Comparison of ENCODE assay signal across 1 cellular context in genomic region chr22:19396934-19397728, GRCh38.
TF ChIP-seq lines count a peak whose summit lies in the region.

No MANE protein-coding gene starts in this region.

TF ChIP-seq in K562, 482 proteins besides CTCF, POLR2A, EP300 and RAD21 (continued from another document and continues in another):
- TF ChIP-seq, protein P1, sequence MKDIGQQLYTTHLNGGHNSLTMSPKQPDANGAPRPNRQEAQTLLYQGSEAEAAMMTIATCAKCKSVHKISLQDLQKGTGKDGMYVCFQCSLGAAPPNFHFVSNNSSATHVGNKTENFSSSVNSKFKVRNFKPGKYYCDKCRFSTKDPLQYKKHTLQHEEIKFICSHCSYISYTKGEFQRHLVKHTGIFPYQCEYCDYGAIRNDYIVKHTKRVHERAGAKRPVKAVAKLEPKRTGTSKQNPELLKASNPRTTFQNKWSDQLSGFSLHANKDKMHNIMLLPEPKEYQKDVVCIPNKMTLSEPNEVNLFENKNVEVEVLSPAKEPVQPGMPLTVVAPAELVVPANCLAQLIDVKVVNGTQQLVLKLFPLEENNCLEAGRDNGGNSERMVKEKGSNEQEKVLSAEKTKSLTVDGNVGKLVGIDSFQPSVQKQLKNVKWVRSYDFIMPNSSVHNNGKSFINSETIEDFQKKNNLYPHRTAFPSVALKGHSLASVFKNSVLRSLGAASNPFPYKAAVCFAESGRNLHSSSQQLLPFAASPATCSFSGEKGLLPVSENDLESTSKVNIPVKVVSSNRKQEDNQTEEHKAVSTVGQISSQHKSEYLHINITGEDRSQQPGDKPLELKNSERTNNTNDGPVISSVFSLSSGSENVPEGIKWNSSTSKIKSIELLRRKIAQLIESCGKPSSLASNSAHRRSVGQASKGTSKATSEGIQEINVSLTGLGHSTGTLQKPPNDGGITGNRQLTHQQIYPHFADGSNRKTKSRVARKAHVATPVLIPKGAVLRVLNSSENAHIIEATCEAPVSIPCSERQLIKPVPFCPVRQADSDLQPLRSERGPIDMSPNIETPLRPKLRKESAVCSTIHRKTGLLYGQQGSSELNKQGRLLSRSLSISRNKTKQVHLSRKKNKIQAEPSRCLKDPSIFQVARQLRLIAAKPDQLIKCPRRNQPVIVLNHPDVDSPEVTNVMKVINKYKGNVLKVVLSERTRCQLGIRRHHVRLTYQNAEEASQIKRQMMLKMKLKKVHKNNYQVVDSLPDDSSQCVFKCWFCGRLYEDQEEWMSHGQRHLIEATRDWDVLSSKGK (CRISPR knock-in tag; IDR thresholded peaks at IDR 0.05), result no peak
- TF ChIP-seq HDAC8 (tag; IDR thresholded peaks at IDR 0.05) (peak; percentile 73; the same call in 1 of the 2 replicates), CBX3 (IDR thresholded peaks at IDR 0.05; ENCODE audit: borderline replicate concordance in 1 of 2, low read length in 2 of 2) (peak; percentile 40 to 82; a peak in 2 of 3 replicates), CBFA2T3 (IDR thresholded peaks at IDR 0.05) (no peak), ADNP (tag; IDR thresholded peaks at IDR 0.05) (no peak), NR4A1 (CRISPR knock-in tag; IDR thresholded peaks at IDR 0.05) (no peak), NR4A1 (tag; IDR thresholded peaks at IDR 0.05) (peak; percentile 78), SAP30 (IDR thresholded peaks at IDR 0.05; ENCODE audit: borderline replicate concordance, insufficient read depth, low read depth, low read length, poor library complexity, severe bottlenecking) (peak; percentile 76), STAG1 (CRISPR knock-in tag; IDR thresholded peaks at IDR 0.05; ENCODE audit: borderline replicate concordance) (no peak), BHLHE40 (IDR thresholded peaks at IDR 0.05; ENCODE audit: low read length) (peak; percentile 84; the same call in 1 of the 2 replicates), TBP (optimal IDR thresholded peaks at IDR 0.05; ENCODE audit: low read depth, low read length) (no peak), GATAD2B (IDR thresholded peaks at IDR 0.05; ENCODE audit: borderline replicate concordance) (peak; percentile 95), ZNF551 (CRISPR knock-in tag; IDR thresholded peaks at IDR 0.05) (no peak), SAFB (IDR thresholded peaks at IDR 0.05; ENCODE audit: borderline replicate concordance, low read depth, low read length) (no peak), SIN3A (IDR thresholded peaks at IDR 0.05; ENCODE audit: borderline replicate concordance in 2 of 2, control insufficient read depth in 1 of 2, low read depth in 2 of 2, low read length in 2 of 2) (no peak), SMAD1 (IDR thresholded peaks at IDR 0.05; ENCODE audit: low read depth, low read length, partially characterized antibody) (no peak), NCOA1 (IDR thresholded peaks at IDR 0.05; ENCODE audit: low read depth) (peak; percentile 90; the same call in 1 of the 2 replicates), SMARCA4 (IDR thresholded peaks at IDR 0.05) (peak; percentile 100), ARID4B (CRISPR knock-in tag; IDR thresholded peaks at IDR 0.05) (no peak), SP2 (IDR thresholded peaks at IDR 0.05; ENCODE audit: extremely low read depth, low read depth, low read length, poor library complexity, severe bottlenecking) (no peak), CCNT2 (IDR thresholded peaks at IDR 0.05; ENCODE audit: borderline replicate concordance, extremely low read depth, insufficient read length, low read depth, low read length) (peak; percentile 98), MEIS2 (IDR thresholded peaks at IDR 0.05; ENCODE audit: partially characterized antibody) (peak; percentile 95), STAT5A (IDR thresholded peaks at IDR 0.05; ENCODE audit: borderline replicate concordance, low read length) (peak; percentile 93), FOXK2 (conservative IDR thresholded peaks at IDR 0.05 in 1 of 2, IDR thresholded peaks at IDR 0.05 in 1 of 2; ENCODE audit: low read depth in 2 of 2) (peak in 1 of 2 experiments; percentile 73), E2F8 (IDR thresholded peaks at IDR 0.05; ENCODE audit: low read depth, partially characterized antibody) (peak; percentile 50), ZNF24 (IDR thresholded peaks at IDR 0.05) (peak; percentile 98), THRAP3 (IDR thresholded peaks at IDR 0.05; ENCODE audit: borderline replicate concordance) (no peak), NR2F6 (CRISPR knock-in tag; IDR thresholded peaks at IDR 0.05) (no peak), SMAD2 (IDR thresholded peaks at IDR 0.05; ENCODE audit: low read depth, low read length) (no peak), PRPF4 (IDR thresholded peaks at IDR 0.05; ENCODE audit: insufficient read depth, low read depth, low read length, poor library complexity, severe bottlenecking) (no peak), FOXJ3 (CRISPR knock-in tag; IDR thresholded peaks at IDR 0.05) (no peak), CUX1 (CRISPR knock-in tag; IDR thresholded peaks at IDR 0.05) (peak; percentile 94; the same call in 1 of the 2 replicates)
- TF ChIP-seq, protein P2, sequence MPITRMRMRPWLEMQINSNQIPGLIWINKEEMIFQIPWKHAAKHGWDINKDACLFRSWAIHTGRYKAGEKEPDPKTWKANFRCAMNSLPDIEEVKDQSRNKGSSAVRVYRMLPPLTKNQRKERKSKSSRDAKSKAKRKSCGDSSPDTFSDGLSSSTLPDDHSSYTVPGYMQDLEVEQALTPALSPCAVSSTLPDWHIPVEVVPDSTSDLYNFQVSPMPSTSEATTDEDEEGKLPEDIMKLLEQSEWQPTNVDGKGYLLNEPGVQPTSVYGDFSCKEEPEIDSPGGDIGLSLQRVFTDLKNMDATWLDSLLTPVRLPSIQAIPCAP (CRISPR knock-in tag; IDR thresholded peaks at IDR 0.05; ENCODE audit: borderline replicate concordance), result no peak
- TF ChIP-seq, protein P3, sequence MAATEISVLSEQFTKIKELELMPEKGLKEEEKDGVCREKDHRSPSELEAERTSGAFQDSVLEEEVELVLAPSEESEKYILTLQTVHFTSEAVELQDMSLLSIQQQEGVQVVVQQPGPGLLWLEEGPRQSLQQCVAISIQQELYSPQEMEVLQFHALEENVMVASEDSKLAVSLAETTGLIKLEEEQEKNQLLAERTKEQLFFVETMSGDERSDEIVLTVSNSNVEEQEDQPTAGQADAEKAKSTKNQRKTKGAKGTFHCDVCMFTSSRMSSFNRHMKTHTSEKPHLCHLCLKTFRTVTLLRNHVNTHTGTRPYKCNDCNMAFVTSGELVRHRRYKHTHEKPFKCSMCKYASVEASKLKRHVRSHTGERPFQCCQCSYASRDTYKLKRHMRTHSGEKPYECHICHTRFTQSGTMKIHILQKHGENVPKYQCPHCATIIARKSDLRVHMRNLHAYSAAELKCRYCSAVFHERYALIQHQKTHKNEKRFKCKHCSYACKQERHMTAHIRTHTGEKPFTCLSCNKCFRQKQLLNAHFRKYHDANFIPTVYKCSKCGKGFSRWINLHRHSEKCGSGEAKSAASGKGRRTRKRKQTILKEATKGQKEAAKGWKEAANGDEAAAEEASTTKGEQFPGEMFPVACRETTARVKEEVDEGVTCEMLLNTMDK (IDR thresholded peaks at IDR 0.05; ENCODE audit: borderline replicate concordance, insufficient read depth, low read depth, low read length, poor library complexity, severe bottlenecking), result no peak
- TF ChIP-seq, protein P4, sequence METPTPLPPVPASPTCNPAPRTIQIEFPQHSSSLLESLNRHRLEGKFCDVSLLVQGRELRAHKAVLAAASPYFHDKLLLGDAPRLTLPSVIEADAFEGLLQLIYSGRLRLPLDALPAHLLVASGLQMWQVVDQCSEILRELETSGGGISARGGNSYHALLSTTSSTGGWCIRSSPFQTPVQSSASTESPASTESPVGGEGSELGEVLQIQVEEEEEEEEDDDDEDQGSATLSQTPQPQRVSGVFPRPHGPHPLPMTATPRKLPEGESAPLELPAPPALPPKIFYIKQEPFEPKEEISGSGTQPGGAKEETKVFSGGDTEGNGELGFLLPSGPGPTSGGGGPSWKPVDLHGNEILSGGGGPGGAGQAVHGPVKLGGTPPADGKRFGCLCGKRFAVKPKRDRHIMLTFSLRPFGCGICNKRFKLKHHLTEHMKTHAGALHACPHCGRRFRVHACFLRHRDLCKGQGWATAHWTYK (CRISPR knock-in tag; IDR thresholded peaks at IDR 0.05), result peak; percentile 75
- TF ChIP-seq, protein P5, sequence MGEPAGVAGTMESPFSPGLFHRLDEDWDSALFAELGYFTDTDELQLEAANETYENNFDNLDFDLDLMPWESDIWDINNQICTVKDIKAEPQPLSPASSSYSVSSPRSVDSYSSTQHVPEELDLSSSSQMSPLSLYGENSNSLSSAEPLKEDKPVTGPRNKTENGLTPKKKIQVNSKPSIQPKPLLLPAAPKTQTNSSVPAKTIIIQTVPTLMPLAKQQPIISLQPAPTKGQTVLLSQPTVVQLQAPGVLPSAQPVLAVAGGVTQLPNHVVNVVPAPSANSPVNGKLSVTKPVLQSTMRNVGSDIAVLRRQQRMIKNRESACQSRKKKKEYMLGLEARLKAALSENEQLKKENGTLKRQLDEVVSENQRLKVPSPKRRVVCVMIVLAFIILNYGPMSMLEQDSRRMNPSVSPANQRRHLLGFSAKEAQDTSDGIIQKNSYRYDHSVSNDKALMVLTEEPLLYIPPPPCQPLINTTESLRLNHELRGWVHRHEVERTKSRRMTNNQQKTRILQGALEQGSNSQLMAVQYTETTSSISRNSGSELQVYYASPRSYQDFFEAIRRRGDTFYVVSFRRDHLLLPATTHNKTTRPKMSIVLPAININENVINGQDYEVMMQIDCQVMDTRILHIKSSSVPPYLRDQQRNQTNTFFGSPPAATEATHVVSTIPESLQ (CRISPR knock-in tag; IDR thresholded peaks at IDR 0.05), result no peak
